In the genomic region with DNA sequence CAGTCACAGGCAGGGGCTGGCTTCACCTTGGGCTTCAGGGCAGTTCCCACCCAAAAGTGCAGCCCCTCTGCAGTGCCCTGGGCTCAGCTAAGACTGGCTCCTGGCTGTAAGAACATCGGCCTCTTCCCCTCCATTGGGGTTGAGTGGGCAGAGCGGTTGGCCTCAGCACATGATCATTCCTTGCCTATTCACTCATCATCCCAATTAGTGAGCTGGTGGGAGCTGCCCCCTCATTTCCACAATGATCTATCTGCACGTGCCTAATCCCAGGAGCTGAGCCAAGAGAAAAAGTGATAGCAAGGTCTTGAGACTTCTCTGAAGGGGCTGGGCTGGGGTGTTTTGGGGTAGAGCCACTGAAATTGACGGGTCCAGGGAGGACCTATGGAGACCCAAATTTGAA, we compare ENCODE assay signal across 1 cellular context.
TF ChIP-seq lines count a peak whose summit lies in the region.

No MANE protein-coding gene starts in this region.

TF ChIP-seq in IMR-90, 13 proteins besides CTCF, POLR2A, EP300 and RAD21:
- no peak for TF ChIP-seq FOS (IDR thresholded peaks at IDR 0.05; ENCODE audit: low read depth, low read length)
- TF ChIP-seq BHLHE40 (IDR thresholded peaks at IDR 0.05; ENCODE audit: low read depth, low read length): peak; percentile 70
